In the genomic region with DNA sequence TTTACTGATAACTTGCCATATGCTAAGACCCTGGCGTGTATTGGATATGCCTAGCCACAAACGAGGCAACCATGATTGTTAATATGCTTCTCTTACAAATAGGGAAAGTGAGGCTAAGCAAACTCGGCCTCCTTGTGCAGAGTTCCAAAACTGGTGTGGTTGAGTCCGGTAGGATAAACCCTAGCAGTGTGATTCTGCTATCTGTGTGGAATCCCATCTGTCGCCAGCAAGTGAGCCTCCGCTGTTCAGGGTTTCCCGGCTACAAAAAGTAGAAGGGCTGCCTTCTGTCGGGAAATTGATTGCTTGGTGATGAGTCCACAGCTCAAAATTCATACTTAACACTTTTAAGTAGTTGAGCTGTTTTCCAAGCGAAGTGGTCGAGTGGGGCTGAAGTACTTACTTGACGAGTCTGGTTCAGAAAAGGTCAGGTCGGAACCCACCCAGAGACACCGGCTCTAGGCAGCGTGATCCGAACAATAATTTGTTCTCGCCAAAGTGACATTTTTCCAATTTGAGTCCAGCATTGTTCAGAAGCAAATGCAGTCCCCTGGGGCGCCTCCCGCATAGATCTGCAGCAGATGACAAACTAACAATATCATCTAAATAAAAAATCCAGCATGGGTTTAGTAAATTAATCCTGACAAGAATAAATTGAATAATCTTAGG, we compare ENCODE assay signal across 22 cellular contexts.
DNase-seq lines count a peak whose midpoint lies in the region; ATAC-seq, FAIRE-seq and TF ChIP-seq lines count a peak whose summit lies in the region.
"Had no signal": no experiment of that assay in that cellular context is flagged by ENCODE, and none has a peak within 500 bp of the region (broad histone marks: within the 10 kb centered on the region; RNA-seq: fewer than 3 reads in every experiment).

No MANE protein-coding gene starts in this region.

- H3K4me1 Mint-ChIP-seq in osteocyte (ENCODE audit: unreplicated experiment), result no peaks in the 10 kb centered on the region
- peaks cover 3% of the 10 kb centered on the region for H3K4me1 Mint-ChIP-seq in T-helper 2 cell treated with Interferon-gamma antibody and Interleukin-4, amounts not matched to agents 5 μg/mL and 100 μg/mL, for 36 hours (ENCODE audit: low read depth)
- H3K4me1 Mint-ChIP-seq: IgD-negative memory B cell had no signal

- H3K4me3 ChIP-seq in WERI-Rb-1 (ENCODE audit: low read depth, low read length), result peak overlapping the region; percentile 39
- H3K4me3 ChIP-seq: GM23248 had no signal

- no peaks in the 10 kb centered on the region for H3K27me3 ChIP-seq in WERI-Rb-1 (ENCODE audit: insufficient read depth, low read depth, severe bottlenecking)

- no peaks in the 10 kb centered on the region for H3K9me3 ChIP-seq in WERI-Rb-1 (ENCODE audit: severe bottlenecking)
- H3K9me3 ChIP-seq: BE2C had no signal

- FAIRE-seq in HTR-8/SVneo (lab: Jason Lieb, UNC), result no peak
- FAIRE-seq: A204.1, G401.6, GM12891, H54 had no signal

- DNase-seq in NCI-H2227 treated with DMSO at 0.1 percent for 48 hours (lab: John Stamatoyannopoulos, UW), result peak; percentile 39
- DNase-seq in WERI-Rb-1, result peak; percentile 46
- DNase-seq in osteocyte (ENCODE audit: extremely low spot score, unreplicated experiment), result peak; percentile 59
- DNase-seq in HTR-8/SVneo (ENCODE audit: insufficient read length, low spot score), result no peak
- DNase-seq in T-helper 2 cell treated with Interferon-gamma antibody and Interleukin-4, amounts not matched to agents 5 μg/mL and 100 μg/mL, for 36 hours (ENCODE audit: low spot score), result no peak
- DNase-seq: ACHN; BE2C; CD4-positive, CD25-positive, alpha-beta regulatory T cell; CD8-positive, alpha-beta memory T cell; COR-L47; DMS 273 treated with DMSO at 0.1 percent for 48 hours; DMS53; DND-41; EL; GM23248; HCEC 1CT had no signal

- no peaks in the 10 kb centered on the region for H3K9me3 Mint-ChIP-seq in osteocyte (ENCODE audit: unreplicated experiment)
- no peaks in the 10 kb centered on the region for H3K9me3 Mint-ChIP-seq in T-helper 2 cell treated with Interferon-gamma antibody and Interleukin-4, amounts not matched to agents 5 μg/mL and 100 μg/mL, for 36 hours
- H3K9me3 Mint-ChIP-seq: CD4-positive, CD25-positive, alpha-beta regulatory T cell; CD8-positive, alpha-beta memory T cell had no signal

- no peaks in the 10 kb centered on the region for H3K27me3 Mint-ChIP-seq in osteocyte (ENCODE audit: unreplicated experiment)
- peaks cover 3% of the 10 kb centered on the region for H3K27me3 Mint-ChIP-seq in T-helper 2 cell treated with Interferon-gamma antibody and Interleukin-4, amounts not matched to agents 5 μg/mL and 100 μg/mL, for 36 hours (ENCODE audit: low read depth)
- H3K27me3 Mint-ChIP-seq: CD4-positive, CD25-positive, alpha-beta regulatory T cell; CD8-positive, alpha-beta memory T cell; IgD-negative memory B cell had no signal

- 0 out of 2 replicates have a peak overlapping the region, but pooled peaks have one; percentile 28 for H3K27ac ChIP-seq in WERI-Rb-1
- H3K27ac ChIP-seq: GM23248 had no signal

- ATAC-seq in GM19035 (IDR thresholded peaks at IDR 0.05; ENCODE audit: unreplicated experiment), result no peak

- no peaks in the 10 kb centered on the region for H3K36me3 ChIP-seq in WERI-Rb-1
- H3K36me3 ChIP-seq: BE2C had no signal

- no peaks in the 10 kb centered on the region for H3K36me3 Mint-ChIP-seq in osteocyte (ENCODE audit: unreplicated experiment)
- no peaks in the 10 kb centered on the region for H3K36me3 Mint-ChIP-seq in T-helper 2 cell treated with Interferon-gamma antibody and Interleukin-4, amounts not matched to agents 5 μg/mL and 100 μg/mL, for 36 hours (ENCODE audit: low read depth)
- H3K36me3 Mint-ChIP-seq: CD4-positive, CD25-positive, alpha-beta regulatory T cell; CD8-positive, alpha-beta memory T cell; IgD-negative memory B cell had no signal

- TF ChIP-seq CTCF in WERI-Rb-1 (IDR thresholded peaks at IDR 0.05; ENCODE audit: low read depth, low read length) (no peak), osteocyte (IDR thresholded peaks at IDR 0.05) (no peak)

- H3K4me3 Mint-ChIP-seq in osteocyte (ENCODE audit: unreplicated experiment), result no peak overlapping the region
- H3K4me3 Mint-ChIP-seq in T-helper 2 cell treated with Interferon-gamma antibody and Interleukin-4, amounts not matched to agents 5 μg/mL and 100 μg/mL, for 36 hours, result no peak overlapping the region
- H3K4me3 Mint-ChIP-seq: CD4-positive, CD25-positive, alpha-beta regulatory T cell; CD8-positive, alpha-beta memory T cell; IgD-negative memory B cell had no signal

- no peak overlapping the region for H3K27ac Mint-ChIP-seq in osteocyte (ENCODE audit: unreplicated experiment)
- H3K27ac Mint-ChIP-seq in T-helper 2 cell treated with Interferon-gamma antibody and Interleukin-4, amounts not matched to agents 5 μg/mL and 100 μg/mL, for 36 hours, result no peak overlapping the region
- H3K27ac Mint-ChIP-seq: CD4-positive, CD25-positive, alpha-beta regulatory T cell; CD8-positive, alpha-beta memory T cell; IgD-negative memory B cell had no signal

Comparison
In these comparisons a context has a peak if more than half of its experiments do, and no peak if none do; other contexts are left out.
1. DNase-seq: peak in NCI-H2227 treated with DMSO at 0.1 percent for 48 hours (single experiment), WERI-Rb-1 (single experiment) and osteocyte (single experiment); none in HTR-8/SVneo (single experiment) and T-helper 2 cell treated with Interferon-gamma antibody and Interleukin-4, amounts not matched to agents 5 μg/mL and 100 μg/mL, for 36 hours (single experiment).